8 cellular contexts compared by ENCODE assay signal in the genomic region with DNA sequence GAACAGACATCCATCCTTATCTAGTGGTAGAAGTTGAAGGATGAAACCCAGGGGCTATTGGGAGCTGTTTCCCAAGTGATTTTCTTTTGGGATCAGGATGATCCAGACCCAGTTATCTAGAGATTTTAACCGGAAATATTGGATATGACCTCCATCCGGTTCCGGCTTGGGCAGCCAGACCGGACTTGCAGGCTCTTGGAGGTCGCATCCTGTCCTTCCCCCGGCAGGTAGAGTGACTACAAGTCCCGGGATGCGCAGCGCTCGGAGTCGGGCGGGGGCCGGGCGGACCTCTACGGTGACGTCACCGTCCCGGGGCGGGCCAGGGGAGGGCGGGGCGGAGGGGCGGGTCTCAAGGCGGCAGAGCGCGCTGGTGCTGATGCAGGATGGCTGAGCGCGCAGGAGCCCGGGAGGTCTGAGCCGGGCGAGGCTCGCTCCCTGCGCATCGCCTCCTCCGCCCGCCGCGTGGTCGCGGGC. TPM values are rescaled to one million over a fixed set of nuclear protein-coding genes. Genes with fewer than 3 reads are reported as not detected.
DNase-seq lines count a peak whose midpoint lies in the region; ATAC-seq and TF ChIP-seq lines count a peak whose summit lies in the region.

A gene (plus strand): TSS at position 360 of the 474 bp plus-strand sequence. CDS start 391 bp downstream, outside the sequence.

- peak; percentile 42 for DNase-seq in DMS114 treated with DMSO at 0.1 percent for 48 hours (lab: John Stamatoyannopoulos, UW; ENCODE audit: unreplicated experiment)
- peak; percentile 60 for DNase-seq in Jurkat, Clone E6-1 (ENCODE audit: low read depth, low spot score)
- peak; percentile 25 to 75 for DNase-seq in SJSA1 (ENCODE audit: low read depth in 1 of 2, low spot score in 2 of 2)
- peak; percentile 90 for DNase-seq in activated naive CD4-positive, alpha-beta T cell treated with anti-CD3 and anti-CD28 coated beads, Interleukin-2, amount 10 ng/mL, durations not matched to agents 7 days and 5 days
- DNase-seq in globus pallidus (ENCODE audit: low spot score) = peak; percentile 89
- DNase-seq in osteoblast (ENCODE audit: insufficient read length, low spot score, missing footprints) = peak; percentile 97
- DNase-seq in testis = peak; percentile 95

- intact Hi-C loops in testis (cut with DNase I; ENCODE audit: low total_unique reads) = no loop called here

- no peaks in the 10 kb centered on the region for H4K20me1 ChIP-seq in osteoblast (ENCODE audit: insufficient read depth, low read length)

- peaks cover 57% of the 10 kb centered on the region for H3K27me3 ChIP-seq in SJSA1 (replicated peaks)
- H3K27me3 ChIP-seq in osteoblast (ENCODE audit: insufficient read depth, low read length) = peaks cover 30% of the 10 kb centered on the region
- no peaks in the 10 kb centered on the region for H3K27me3 ChIP-seq in testis

- no peak within 1 kb of the TSS for H3K27ac Mint-ChIP-seq in activated naive CD4-positive, alpha-beta T cell treated with anti-CD3 and anti-CD28 coated beads, Interleukin-2, amount 10 ng/mL, durations not matched to agents 7 days and 5 days

- H3K4me2 ChIP-seq in osteoblast (ENCODE audit: insufficient read depth, low read length) = peak within 1 kb of the TSS; percentile 55

- H3K4me1 ChIP-seq in SJSA1 (replicated peaks) (no peaks in the 10 kb centered on the region), osteoblast (ENCODE audit: insufficient read depth, low read length) (no peaks in the 10 kb centered on the region), testis (peaks cover 15% of the 10 kb centered on the region)

- ATAC-seq in GM21723 (IDR thresholded peaks at IDR 0.05; ENCODE audit: unreplicated experiment) = peak; percentile 96

- H3K4me3 Mint-ChIP-seq in activated naive CD4-positive, alpha-beta T cell treated with anti-CD3 and anti-CD28 coated beads, Interleukin-2, amount 10 ng/mL, durations not matched to agents 7 days and 5 days = peak within 1 kb of the TSS; percentile 76

- TF ChIP-seq CTCF in osteoblast (IDR thresholded peaks at IDR 0.05; ENCODE audit: extremely low read depth, low read depth, low read length) = no peak
- no peak for TF ChIP-seq CTCF in testis (IDR thresholded peaks at IDR 0.05)

- no peaks in the 10 kb centered on the region for H3K79me2 ChIP-seq in osteoblast (ENCODE audit: insufficient read depth, low read length)

- H3K4me3 ChIP-seq in Jurkat, Clone E6-1 (ENCODE audit: low read length) = no peak within 1 kb of the TSS
- no peak within 1 kb of the TSS for H3K4me3 ChIP-seq in SJSA1
- peak within 1 kb of the TSS; percentile 49 for H3K4me3 ChIP-seq in osteoblast (ENCODE audit: insufficient read depth, low read length)
- H3K4me3 ChIP-seq in testis = peak within 1 kb of the TSS; percentile 70 to 83

- no peaks in the 10 kb centered on the region for H3K36me3 Mint-ChIP-seq in activated naive CD4-positive, alpha-beta T cell treated with anti-CD3 and anti-CD28 coated beads, Interleukin-2, amount 10 ng/mL, durations not matched to agents 7 days and 5 days

- peaks cover 22% of the 10 kb centered on the region for H3K4me1 Mint-ChIP-seq in activated naive CD4-positive, alpha-beta T cell treated with anti-CD3 and anti-CD28 coated beads, Interleukin-2, amount 10 ng/mL, durations not matched to agents 7 days and 5 days

- H3K36me3 ChIP-seq in SJSA1 = no peaks in the 10 kb centered on the region
- no peaks in the 10 kb centered on the region for H3K36me3 ChIP-seq in osteoblast (ENCODE audit: insufficient read depth, low read length)
- no peaks in the 10 kb centered on the region for H3K36me3 ChIP-seq in testis (ENCODE audit: low read depth, missing control alignments)

- no peak for TF ChIP-seq POLR2A in testis (IDR thresholded peaks at IDR 0.05)

- no peak within 1 kb of the TSS for H3K27ac ChIP-seq in SJSA1
- no peak within 1 kb of the TSS for H3K27ac ChIP-seq in osteoblast (ENCODE audit: low read depth, low read length)
- H3K27ac ChIP-seq in testis = peak within 1 kb of the TSS; percentile 73 to 83

- H3K9me3 ChIP-seq in SJSA1 (replicated peaks) (no peaks in the 10 kb centered on the region), osteoblast (ENCODE audit: low read depth, low read length) (no peaks in the 10 kb centered on the region), testis (no peaks in the 10 kb centered on the region)

- CTCF ChIA-PET in activated naive CD4-positive, alpha-beta T cell treated with anti-CD3 and anti-CD28 coated beads, Interleukin-2, amount 10 ng/mL, durations not matched to agents 7 days and 5 days (lab: Charles Lee) = interaction anchor here (0.6 kb wide), 1 partner anchor 37 kb away, joined by 3 read pairs; no protein-coding TSS in a partner anchor

- peaks cover 2% of the 10 kb centered on the region for H3K9me3 Mint-ChIP-seq in activated naive CD4-positive, alpha-beta T cell treated with anti-CD3 and anti-CD28 coated beads, Interleukin-2, amount 10 ng/mL, durations not matched to agents 7 days and 5 days

- WGBS in testis, 2 donors = 0% methylated on average over 8 to 18 of the region's 39 CpGs

- peaks cover 59% of the 10 kb centered on the region for H3K27me3 Mint-ChIP-seq in activated naive CD4-positive, alpha-beta T cell treated with anti-CD3 and anti-CD28 coated beads, Interleukin-2, amount 10 ng/mL, durations not matched to agents 7 days and 5 days

- H2AFZ ChIP-seq in osteoblast (ENCODE audit: low read length) = no peak within 1 kb of the TSS

RNA-seq across cellular contexts. Expression of the gene that starts here (rescaled TPM):
- polyA plus RNA-seq in Jurkat, Clone E6-1 (2012; ENCODE audit: insufficient read depth, insufficient read length) = 1.1 TPM
- total RNA-seq in SJSA1 (2014; rRNA removed; shearing (Covaris generic)) = 0.11 TPM in 1 of 2 replicates, not detected in the other
- total RNA-seq in osteoblast (0.29 and 0.36 TPM in 2 replicates), testis (100 to 1,000 TPM; 146 to 159 TPM)
- 57.0 TPM for polyA plus RNA-seq in testis (ENCODE audit: insufficient read depth, low read depth, low replicate concordance)

Comparison
In these comparisons a context has a peak if more than half of its experiments do, and no peak if none do; other contexts are left out.
1. RNA of the gene that starts here (total RNA-seq): 146 to 159 TPM in testis; 0.29 to 0.36 TPM in osteoblast and 0.11 TPM in SJSA1; every median in the first group is over 100 times any median in the second.
2. Peak in DNase-seq in SJSA1; RNA of the gene not detected or under 1 TPM.
3. Peak in DNase-seq, H3K4me3 ChIP-seq and H3K4me2 ChIP-seq in osteoblast; RNA of the gene not detected or under 1 TPM.
4. DNase-seq: peak in every context shown above with its lines; median percentile 97 in osteoblast; 95 in testis; 90 in activated naive CD4-positive, alpha-beta T cell treated with anti-CD3 and anti-CD28 coated beads, Interleukin-2, amount 10 ng/mL, durations not matched to agents 7 days and 5 days; 89 in globus pallidus; 60 in Jurkat, Clone E6-1; 50 in SJSA1; 42 in DMS114 treated with DMSO at 0.1 percent for 48 hours.
5. H3K4me3 ChIP-seq: peak in testis (2 of 2); none in Jurkat, Clone E6-1 (single experiment) and SJSA1 (single experiment).
6. H3K27ac ChIP-seq: peak in testis (2 of 2); none in SJSA1 (single experiment) and osteoblast (single experiment).